In genomic region chr7:91357929-91358328, GRCh38 we compare ENCODE assay signal across 22 cellular contexts.
"Had no signal": no experiment of that assay in that cellular context is flagged by ENCODE, and none has a peak within 500 bp of the region (broad histone marks: within the 10 kb centered on the region; RNA-seq: fewer than 3 reads in every experiment).

No MANE protein-coding gene starts in this region.

- H3K27ac ChIP-seq: adrenal gland, esophagus muscularis mucosa, gastroesophageal sphincter, heart left ventricle, ovary, thoracic aorta, upper lobe of left lung had no signal

- H3K4me1 ChIP-seq: adrenal gland, esophagus muscularis mucosa, gastroesophageal sphincter, heart left ventricle, upper lobe of left lung had no signal

- H3K27me3 ChIP-seq: adrenal gland, esophagus muscularis mucosa, gastroesophageal sphincter, heart left ventricle, ovary, upper lobe of left lung had no signal

- H3K4me3 ChIP-seq: adrenal gland, esophagus muscularis mucosa, gastroesophageal sphincter, heart left ventricle, ovary, thoracic aorta, upper lobe of left lung had no signal

- H3K36me3 Mint-ChIP-seq: immature natural killer cell; naive thymus-derived CD8-positive, alpha-beta T cell; stimulated activated memory B cell treated with anti-CD40 and anti-IgM and Interleukin-4, amounts not matched to agents 10 μg/mL and 1 μg/mL and 100 μg/mL, for 72 hours had no signal

- H3K27me3 Mint-ChIP-seq: activated CD4-positive, alpha-beta T cell treated with anti-CD3 and anti-CD28 coated beads, Interleukin-2, amount 10 ng/mL, durations not matched to agents 7 days and 5 days; dendritic cell treated with granulocyte-macrophage colony-stimulating factor and Interleukin-4, amounts not matched to agents 40 ng/mL and 50 ng/mL, for 4 days had no signal

- H3K4me1 Mint-ChIP-seq: activated CD4-positive, alpha-beta T cell treated with anti-CD3 and anti-CD28 coated beads, Interleukin-2, amount 10 ng/mL, durations not matched to agents 7 days and 5 days; immature natural killer cell; naive thymus-derived CD8-positive, alpha-beta T cell; stimulated activated memory B cell treated with anti-CD40 and anti-IgM and Interleukin-4, amounts not matched to agents 10 μg/mL and 1 μg/mL and 100 μg/mL, for 72 hours had no signal

- H3K9me3 Mint-ChIP-seq: activated CD4-positive, alpha-beta T cell treated with anti-CD3 and anti-CD28 coated beads, Interleukin-2, amount 10 ng/mL, durations not matched to agents 7 days and 5 days; activated naive CD4-positive, alpha-beta T cell treated with anti-CD3 and anti-CD28 coated beads for 36 hours; activated T-cell treated with anti-CD3 and anti-CD28 coated beads, Interleukin-2, amount 50 U/mL, for 24 hours; activated T-helper 2 cell treated with anti-CD3 and anti-CD28 coated beads, Interferon-gamma antibody, Interleukin-2, Interleukin-4, amounts not matched to agents 10 μg/mL and 5 μg/mL and 100 μg/mL, durations not matched to agents 14 hours and 24 hours and 36 hours; dendritic cell treated with granulocyte-macrophage colony-stimulating factor and Interleukin-4, amounts not matched to agents 40 ng/mL and 50 ng/mL, for 4 days; naive thymus-derived CD8-positive, alpha-beta T cell; stimulated activated memory B cell treated with anti-CD40 and anti-IgM and Interleukin-4, amounts not matched to agents 10 μg/mL and 1 μg/mL and 100 μg/mL, for 72 hours had no signal

- H3K27ac Mint-ChIP-seq: activated CD4-positive, alpha-beta T cell treated with anti-CD3 and anti-CD28 coated beads, Interleukin-2, amount 10 ng/mL, durations not matched to agents 7 days and 5 days; activated CD8-positive, alpha-beta T cell treated with anti-CD3 and anti-CD28 coated beads, Interleukin-2, amount 10 ng/mL, durations not matched to agents 7 days and 5 days; activated naive CD4-positive, alpha-beta T cell treated with anti-CD3 and anti-CD28 coated beads for 36 hours; activated T-cell treated with anti-CD3 and anti-CD28 coated beads, Interleukin-2, amount 50 U/mL, for 24 hours; activated T-helper 2 cell treated with anti-CD3 and anti-CD28 coated beads, Interferon-gamma antibody, Interleukin-2, Interleukin-4, amounts not matched to agents 10 μg/mL and 5 μg/mL and 100 μg/mL, durations not matched to agents 14 hours and 24 hours and 36 hours; dendritic cell treated with granulocyte-macrophage colony-stimulating factor and Interleukin-4, amounts not matched to agents 40 ng/mL and 50 ng/mL, for 4 days; immature natural killer cell; stimulated activated memory B cell treated with anti-CD40 and anti-IgM and Interleukin-4, amounts not matched to agents 10 μg/mL and 1 μg/mL and 100 μg/mL, for 72 hours had no signal

- H3K36me3 ChIP-seq: adrenal gland, esophagus muscularis mucosa, gastroesophageal sphincter, heart left ventricle, ovary, thoracic aorta, upper lobe of left lung had no signal

- H3K9me3 ChIP-seq: adrenal gland, esophagus muscularis mucosa, gastroesophageal sphincter, heart left ventricle, ovary, thoracic aorta, upper lobe of left lung had no signal

- H3K4me3 Mint-ChIP-seq: activated CD4-positive, alpha-beta T cell treated with anti-CD3 and anti-CD28 coated beads, Interleukin-2, amount 10 ng/mL, durations not matched to agents 7 days and 5 days; activated CD8-positive, alpha-beta T cell treated with anti-CD3 and anti-CD28 coated beads, Interleukin-2, amount 10 ng/mL, durations not matched to agents 7 days and 5 days; activated naive CD4-positive, alpha-beta T cell treated with anti-CD3 and anti-CD28 coated beads for 36 hours; activated T-cell treated with anti-CD3 and anti-CD28 coated beads, Interleukin-2, amount 50 U/mL, for 24 hours; dendritic cell treated with granulocyte-macrophage colony-stimulating factor and Interleukin-4, amounts not matched to agents 40 ng/mL and 50 ng/mL, for 4 days; immature natural killer cell; naive thymus-derived CD8-positive, alpha-beta T cell; stimulated activated memory B cell treated with anti-CD40 and anti-IgM and Interleukin-4, amounts not matched to agents 10 μg/mL and 1 μg/mL and 100 μg/mL, for 72 hours had no signal

- DNase-seq: activated CD4-positive, alpha-beta T cell treated with anti-CD3 and anti-CD28 coated beads, Interleukin-2, amount 10 ng/mL, durations not matched to agents 7 days and 5 days; activated CD8-positive, alpha-beta T cell treated with anti-CD3 and anti-CD28 coated beads, Interleukin-2, amount 10 ng/mL, durations not matched to agents 7 days and 5 days; activated naive CD4-positive, alpha-beta T cell treated with anti-CD3 and anti-CD28 coated beads for 36 hours; activated T-cell treated with anti-CD3 and anti-CD28 coated beads, Interleukin-2, amount 50 U/mL, for 24 hours; adrenal gland; effector CD8-positive, alpha-beta T cell; heart left ventricle; immature natural killer cell; left ventricle myocardium superior; mesendoderm; naive thymus-derived CD8-positive, alpha-beta T cell; ovary; stimulated activated CD4-positive, alpha-beta T cell treated with anti-CD3 and anti-CD28 coated beads, Interleukin-4, amount 100 ng/mL, for 4 hours; upper lobe of left lung had no signal

- ATAC-seq: activated CD4-positive, CD25-positive, alpha-beta regulatory T cell treated with anti-CD3 and anti-CD28 coated beads, Interleukin-2, amount 50 U/mL, for 24 hours; activated CD8-positive, alpha-beta T cell treated with anti-CD3 and anti-CD28 coated beads, Interleukin-2, amount 10 ng/mL, durations not matched to agents 7 days and 5 days; gastroesophageal sphincter; heart left ventricle; left ventricle myocardium superior; naive thymus-derived CD8-positive, alpha-beta T cell; sciatic nerve; stimulated activated memory B cell treated with anti-CD40 and anti-IgM and Interleukin-4, amounts not matched to agents 10 μg/mL and 1 μg/mL and 100 μg/mL, for 72 hours had no signal
